ENCODE assay signal across 20 cellular contexts in genomic region chr22:24164823-24165379, GRCh38. TPM values are rescaled to one million over a fixed set of nuclear protein-coding genes. Genes with fewer than 3 reads are reported as not detected.
DNase-seq lines count a peak whose midpoint lies in the region; ATAC-seq and TF ChIP-seq lines count a peak whose summit lies in the region.
"Had no signal": no experiment of that assay in that cellular context is flagged by ENCODE, and none has a peak within 500 bp of the region (broad histone marks: within the 10 kb centered on the region; RNA-seq: fewer than 3 reads in every experiment).

No MANE protein-coding gene starts in this region.

- no peak overlapping the region for H3K23ac ChIP-seq in mesenchymal stem cell (ENCODE audit: low read length in 2 of 2)

- H3K9ac ChIP-seq in mesenchymal stem cell (ENCODE audit: low read length) (no peak overlapping the region), colonic mucosa (ENCODE audit: low read depth in 2 of 2, low read length in 2 of 2) (no peak overlapping the region)

- H3K27me3 Mint-ChIP-seq in effector memory CD8-positive, alpha-beta T cell = no peaks in the 10 kb centered on the region
- H3K27me3 Mint-ChIP-seq in activated CD4-positive, alpha-beta memory T cell treated with anti-CD3 and anti-CD28 coated beads, Interleukin-2, amount 10 ng/mL, durations not matched to agents 7 days and 5 days = no peaks in the 10 kb centered on the region
- H3K27me3 Mint-ChIP-seq: activated CD4-positive, alpha-beta memory T cell treated with anti-CD3 and anti-CD28 coated beads for 36 hours; activated naive CD4-positive, alpha-beta T cell treated with anti-CD3 and anti-CD28 coated beads, Interleukin-2, amount 50 U/mL, for 24 hours had no signal

- H3K27me3 ChIP-seq in BE2C (no peaks in the 10 kb centered on the region), mesenchymal stem cell (ENCODE audit: control insufficient read depth in 1 of 2, insufficient read depth in 1 of 2, low read length in 2 of 2) (no peaks in the 10 kb centered on the region), colonic mucosa (no peaks in the 10 kb centered on the region)
- H3K27me3 ChIP-seq: spleen had no signal

- H3K4me2 ChIP-seq in mesenchymal stem cell (ENCODE audit: low read length, poor library complexity, severe bottlenecking) = no peak overlapping the region

- no peak for ATAC-seq in effector memory CD8-positive, alpha-beta T cell (replicated peaks)
- no peak for ATAC-seq in GM18861 (IDR thresholded peaks at IDR 0.05; ENCODE audit: unreplicated experiment)
- ATAC-seq: psoas muscle had no signal

- H2BK120ac ChIP-seq in mesenchymal stem cell (ENCODE audit: low read depth, low read length) = no peak overlapping the region

- H3K14ac ChIP-seq in mesenchymal stem cell (ENCODE audit: low read length in 2 of 2) = no peak overlapping the region

- H3K4me1 Mint-ChIP-seq in effector memory CD8-positive, alpha-beta T cell (ENCODE audit: low read depth in 2 of 2) = peaks cover 25 to 34% of the 10 kb centered on the region in 2 donors
- peaks cover 10% of the 10 kb centered on the region for H3K4me1 Mint-ChIP-seq in activated CD4-positive, alpha-beta memory T cell treated with anti-CD3 and anti-CD28 coated beads, Interleukin-2, amount 10 ng/mL, durations not matched to agents 7 days and 5 days

- H3K9me3 Mint-ChIP-seq in effector memory CD8-positive, alpha-beta T cell = no peaks in the 10 kb centered on the region
- no peaks in the 10 kb centered on the region for H3K9me3 Mint-ChIP-seq in activated CD4-positive, alpha-beta memory T cell treated with anti-CD3 and anti-CD28 coated beads, Interleukin-2, amount 10 ng/mL, durations not matched to agents 7 days and 5 days
- H3K9me3 Mint-ChIP-seq: activated CD4-positive, alpha-beta memory T cell treated with anti-CD3 and anti-CD28 coated beads for 36 hours; activated naive CD4-positive, alpha-beta T cell treated with anti-CD3 and anti-CD28 coated beads, Interleukin-2, amount 50 U/mL, for 24 hours had no signal

- no peak overlapping the region for H2AK5ac ChIP-seq in mesenchymal stem cell (ENCODE audit: low read length, severe bottlenecking)

- H2AFZ ChIP-seq in mesenchymal stem cell (ENCODE audit: low read depth, low read length) = no peak overlapping the region

- H3K27ac Mint-ChIP-seq in effector memory CD8-positive, alpha-beta T cell = peak overlapping the region; percentile 44 to 51
- no peak overlapping the region for H3K27ac Mint-ChIP-seq in activated CD4-positive, alpha-beta memory T cell treated with anti-CD3 and anti-CD28 coated beads, Interleukin-2, amount 10 ng/mL, durations not matched to agents 7 days and 5 days

- H3K9me3 ChIP-seq in BE2C = no peaks in the 10 kb centered on the region
- no peaks in the 10 kb centered on the region for H3K9me3 ChIP-seq in mesenchymal stem cell (ENCODE audit: control insufficient read depth, low read length)
- no peaks in the 10 kb centered on the region for H3K9me3 ChIP-seq in colonic mucosa
- H3K9me3 ChIP-seq: psoas muscle, spleen, thoracic aorta had no signal

- POLR2A ChIA-PET in activated CD4-positive, alpha-beta memory T cell treated with anti-CD3 and anti-CD28 coated beads, Interleukin-2, amount 10 ng/mL, durations not matched to agents 7 days and 5 days (lab: Charles Lee) = interaction anchor here (1.5 to 1.6 kb wide), 2 partner anchors 9 to 11 kb away, joined by 5 to 8 read pairs; no protein-coding TSS in a partner anchor

- H4K8ac ChIP-seq in mesenchymal stem cell (ENCODE audit: low read length) = no peak overlapping the region

- H3K4me1 ChIP-seq in BE2C = peaks cover 1% of the 10 kb centered on the region
- peaks cover 15% of the 10 kb centered on the region for H3K4me1 ChIP-seq in mesenchymal stem cell (ENCODE audit: control insufficient read depth, insufficient read depth, low read depth, low read length)
- H3K4me1 ChIP-seq in colonic mucosa = no peaks in the 10 kb centered on the region

- H3K4ac ChIP-seq in mesenchymal stem cell (ENCODE audit: low read depth in 1 of 2, low read length in 2 of 2) = no peak overlapping the region

- 98% methylated on average over 7 of the region's 7 CpGs for WGBS in mesenchymal stem cell

- no peak overlapping the region for H4K91ac ChIP-seq in mesenchymal stem cell (ENCODE audit: low read length)

- DNase-seq in BE2C (peak; percentile 41), EL (peak; percentile 14), mesenchymal stem cell (no peak), colonic mucosa (no peak)
- no peak for DNase-seq in effector memory CD8-positive, alpha-beta T cell
- no peak for DNase-seq in activated CD4-positive, alpha-beta memory T cell treated with anti-CD3 and anti-CD28 coated beads, Interleukin-2, amount 10 ng/mL, durations not matched to agents 7 days and 5 days
- DNase-seq: activated CD4-positive, alpha-beta memory T cell treated with anti-CD3 and anti-CD28 coated beads for 36 hours; activated T-cell treated with anti-CD3 and anti-CD28 coated beads, Interleukin-2, amount 50 U/mL, for 1 hour; KBM-7; kidney glomerular epithelial cell; midbrain; MV-4-11; NCI-H2081 treated with DMSO at 0.1 percent for 48 hours; NCI-H526; psoas muscle; SHP77; spleen had no signal

- no peak overlapping the region for H3K18ac ChIP-seq in mesenchymal stem cell (ENCODE audit: low read depth in 1 of 2, low read length in 2 of 2)

- TF ChIP-seq CTCF in BE2C (IDR thresholded peaks at IDR 0.05; ENCODE audit: low read depth, low read length) = no peak
- TF ChIP-seq CTCF in colonic mucosa (IDR thresholded peaks at IDR 0.05) = no peak

- H2BK15ac ChIP-seq in mesenchymal stem cell (ENCODE audit: low read depth, poor library complexity, severe bottlenecking) = peak overlapping the region; percentile 6

- H2BK12ac ChIP-seq in mesenchymal stem cell (ENCODE audit: low read length in 2 of 2) = no peak overlapping the region

- no peak overlapping the region for H2BK5ac ChIP-seq in mesenchymal stem cell (ENCODE audit: low read depth, low read length, poor library complexity, severe bottlenecking)

- H3K36me3 ChIP-seq in BE2C = peaks cover 13% of the 10 kb centered on the region
- peaks cover 49 to 88% of the 10 kb centered on the region in 2 experiments for H3K36me3 ChIP-seq in mesenchymal stem cell (ENCODE audit: control insufficient read depth in 1 of 2, insufficient read depth in 2 of 2, low read depth in 1 of 2, low read length in 2 of 2)
- peaks cover 13% of the 10 kb centered on the region for H3K36me3 ChIP-seq in colonic mucosa

- peaks cover 7% of the 10 kb centered on the region for H3K79me1 ChIP-seq in mesenchymal stem cell (replicated peaks; ENCODE audit: low read length, poor library complexity, severe bottlenecking)

- H3K4me3 Mint-ChIP-seq in effector memory CD8-positive, alpha-beta T cell = no peak overlapping the region
- H3K4me3 Mint-ChIP-seq in activated CD4-positive, alpha-beta memory T cell treated with anti-CD3 and anti-CD28 coated beads, Interleukin-2, amount 10 ng/mL, durations not matched to agents 7 days and 5 days = no peak overlapping the region
- H3K4me3 Mint-ChIP-seq: activated CD4-positive, alpha-beta memory T cell treated with anti-CD3 and anti-CD28 coated beads for 36 hours; activated naive CD4-positive, alpha-beta T cell treated with anti-CD3 and anti-CD28 coated beads, Interleukin-2, amount 50 U/mL, for 24 hours had no signal

- H3K27ac ChIP-seq in mesenchymal stem cell (ENCODE audit: low read length, poor library complexity, severe bottlenecking) (no peak overlapping the region), colonic mucosa (no peak overlapping the region)
- H3K27ac ChIP-seq: psoas muscle, spleen had no signal

- intact Hi-C loops in colonic mucosa (cut with DNase I) = loop anchor here (10.0 kb wide), 1 partner anchor 160 kb away; the partner anchor contains the start of gene GSTT4

- CTCF ChIA-PET in activated CD4-positive, alpha-beta memory T cell treated with anti-CD3 and anti-CD28 coated beads, Interleukin-2, amount 10 ng/mL, durations not matched to agents 7 days and 5 days (lab: Charles Lee) = interaction anchor here (0.9 to 5.7 kb wide), 3 partner anchors 9 to 14 kb away, joined by 3 to 21 read pairs (median 3); no protein-coding TSS in a partner anchor

- H3K4me3 ChIP-seq in BE2C (ENCODE audit: low read depth, low read length) = no peak overlapping the region
- no peak overlapping the region for H3K4me3 ChIP-seq in mesenchymal stem cell (ENCODE audit: insufficient read depth in 1 of 2, low read depth in 1 of 2, low read length in 2 of 2)
- H3K4me3 ChIP-seq in colonic mucosa = no peak overlapping the region
- H3K4me3 ChIP-seq: psoas muscle, spleen, thoracic aorta had no signal

- H3K36me3 Mint-ChIP-seq in effector memory CD8-positive, alpha-beta T cell (ENCODE audit: insufficient read depth) = peaks cover 58% of the 10 kb centered on the region
- peaks cover 20% of the 10 kb centered on the region for H3K36me3 Mint-ChIP-seq in activated CD4-positive, alpha-beta memory T cell treated with anti-CD3 and anti-CD28 coated beads, Interleukin-2, amount 10 ng/mL, durations not matched to agents 7 days and 5 days (ENCODE audit: low read depth)

RNA-seq across cellular contexts. Expression of gene SUSD2, which starts 16.4 kb away (rescaled TPM):
- polyA plus RNA-seq in BE2C (2012; ENCODE audit: insufficient read depth, insufficient read length, low read depth) = 1.6 TPM
- 19.4 TPM for polyA plus RNA-seq in mesenchymal stem cell (2013, experiment 1 of 2)
- polyA plus RNA-seq in mesenchymal stem cell (2013, experiment 2 of 2) = 19.1 TPM
- 1 to 10 TPM; 1.2 to 2.4 TPM for total RNA-seq in colonic mucosa
- under 1 TPM; 0.23 to 0.63 TPM for total RNA-seq in activated CD4-positive, alpha-beta memory T cell treated with anti-CD3 and anti-CD28 coated beads, Interleukin-2, amount 10 ng/mL, durations not matched to agents 7 days and 5 days

Comparison
In these comparisons a context has a peak if more than half of its experiments do, and no peak if none do; other contexts are left out.
1. DNase-seq: peak in BE2C (single experiment) and EL (single experiment); none in effector memory CD8-positive, alpha-beta T cell (0 of 3), mesenchymal stem cell (single experiment), colonic mucosa (single experiment) and activated CD4-positive, alpha-beta memory T cell treated with anti-CD3 and anti-CD28 coated beads, Interleukin-2, amount 10 ng/mL, durations not matched to agents 7 days and 5 days (single experiment).